In genomic region chr5:139530879-139531639, GRCh38 we compare ENCODE assay signal across 1 cellular context.
A peak's percentile ranks its signal among the peaks of the same experiment; 100 is the strongest.
TF ChIP-seq lines count a peak whose summit lies in the region.

No MANE protein-coding gene starts in this region.

TF ChIP-seq in WTC11, 78 proteins besides CTCF, POLR2A, EP300 and RAD21:
- peak; percentile 59; the same call in 1 of the 2 replicates for TF ChIP-seq GABPB1 (CRISPR knock-in tag; IDR thresholded peaks at IDR 0.05)
